In genomic region chr1:173020138-173020742, GRCh38 we compare ENCODE assay signal across 1 cellular context.
A peak's percentile ranks its signal among the peaks of the same experiment; 100 is the strongest.
TF ChIP-seq lines count a peak whose summit lies in the region.

No MANE protein-coding gene starts in this region.

TF ChIP-seq in GM12878, 131 proteins besides CTCF, POLR2A, EP300 and RAD21 (continued from another document and continues in another):
- no peak for TF ChIP-seq ZBTB11 (CRISPR knock-in tag; IDR thresholded peaks at IDR 0.05)
- no peak for TF ChIP-seq FOXM1 (IDR thresholded peaks at IDR 0.05; ENCODE audit: low read depth, low read length)
- TF ChIP-seq HDAC6 (IDR thresholded peaks at IDR 0.05; ENCODE audit: unreplicated experiment): no peak
- TF ChIP-seq NFIC (IDR thresholded peaks at IDR 0.05; ENCODE audit: low read depth, low read length): no peak; the same call in 1 of the 2 replicates
- TF ChIP-seq ZNF217 (IDR thresholded peaks at IDR 0.05): 0 out of 2 replicates have a peak, but pooled peaks have one; percentile 34
- TF ChIP-seq POU2F2 (IDR thresholded peaks at IDR 0.05; ENCODE audit: borderline replicate concordance, low read depth, low read length): no peak
- TF ChIP-seq PRDM15 (CRISPR knock-in tag; IDR thresholded peaks at IDR 0.05): no peak
- TF ChIP-seq YBX1 (IDR thresholded peaks at IDR 0.05): no peak
- TF ChIP-seq ZNF687 (IDR thresholded peaks at IDR 0.05): no peak
- TF ChIP-seq CBX3 (IDR thresholded peaks at IDR 0.05; ENCODE audit: borderline replicate concordance, low read depth): no peak
- no peak for TF ChIP-seq BMI1 (IDR thresholded peaks at IDR 0.05; ENCODE audit: borderline replicate concordance)
- TF ChIP-seq NBN (IDR thresholded peaks at IDR 0.05): no peak
- no peak for TF ChIP-seq BRCA1 (IDR thresholded peaks at IDR 0.05; ENCODE audit: low read depth, low read length)
- TF ChIP-seq ZBED1 (IDR thresholded peaks at IDR 0.05; ENCODE audit: borderline replicate concordance): no peak
- TF ChIP-seq STAT3 (IDR thresholded peaks at IDR 0.05; ENCODE audit: low read depth, low read length): no peak
- peak; percentile 34 for TF ChIP-seq MEF2B (IDR thresholded peaks at IDR 0.05; ENCODE audit: partially characterized antibody, poor library complexity, severe bottlenecking)
- TF ChIP-seq BACH1 (IDR thresholded peaks at IDR 0.05; ENCODE audit: borderline replicate concordance): no peak
- peak in 1 of 2 experiments; percentile 62; a peak in 1 of 4 replicates for TF ChIP-seq ETV6 (conservative IDR thresholded peaks at IDR 0.05 in 1 of 2, IDR thresholded peaks at IDR 0.05 in 1 of 2; ENCODE audit: borderline replicate concordance in 1 of 2, low read depth in 1 of 2)
- TF ChIP-seq JUNB (IDR thresholded peaks at IDR 0.05): peak; percentile 34; the same call in 1 of the 2 replicates
- TF ChIP-seq BCLAF1 (IDR thresholded peaks at IDR 0.05): no peak
- TF ChIP-seq CBFB (IDR thresholded peaks at IDR 0.05; ENCODE audit: low read depth): no peak
- no peak for TF ChIP-seq ATF3 (IDR thresholded peaks at IDR 0.05; ENCODE audit: borderline replicate concordance, extremely low read depth, low read depth, low read length)
- TF ChIP-seq ELK1 (IDR thresholded peaks at IDR 0.05; ENCODE audit: low read depth, low read length): no peak
- TF ChIP-seq TCF3 (IDR thresholded peaks at IDR 0.05; ENCODE audit: borderline replicate concordance, insufficient read depth, low read depth, low read length): no peak
- TF ChIP-seq REST (IDR thresholded peaks at IDR 0.05; ENCODE audit: low read depth, low read length): no peak
- TF ChIP-seq NR2F1 (conservative IDR thresholded peaks at IDR 0.05): no peak
- no peak for TF ChIP-seq JUND (IDR thresholded peaks at IDR 0.05; ENCODE audit: low read depth, low read length)
- TF ChIP-seq CEBPZ (IDR thresholded peaks at IDR 0.05; ENCODE audit: low read depth, low read length): no peak
- no peak for TF ChIP-seq TCF12 (IDR thresholded peaks at IDR 0.05; ENCODE audit: low read depth, low read length)
- no peak for TF ChIP-seq SP1 (IDR thresholded peaks at IDR 0.05; ENCODE audit: low read depth, low read length)
- no peak for TF ChIP-seq MYB (IDR thresholded peaks at IDR 0.05; ENCODE audit: borderline replicate concordance, low read depth, low read length)
- no peak for TF ChIP-seq ZNF207 (IDR thresholded peaks at IDR 0.05; ENCODE audit: borderline replicate concordance)
- TF ChIP-seq IKZF1 (conservative IDR thresholded peaks at IDR 0.05): peak; percentile 36; the same call in 1 of the 2 replicates
- no peak for TF ChIP-seq WRNIP1 (IDR thresholded peaks at IDR 0.05; ENCODE audit: borderline replicate concordance, low read depth, low read length)
